In genomic region chr12:104473374-104473983, GRCh38 we compare ENCODE assay signal across 8 cellular contexts. TPM values are rescaled to one million over a fixed set of nuclear protein-coding genes. Genes with fewer than 3 reads are reported as not detected.
A peak's percentile ranks its signal among the peaks of the same experiment; 100 is the strongest.
DNase-seq lines count a peak whose midpoint lies in the region; ATAC-seq, FAIRE-seq and TF ChIP-seq lines count a peak whose summit lies in the region.

No MANE protein-coding gene starts in this region.

- POLR2A ChIA-PET in CD4-positive, alpha-beta memory T cell (lab: Charles Lee; ENCODE audit: partially characterized antibody): interaction anchor here (0.7 to 6.8 kb wide), 12 partner anchors 9 to 336 kb away, joined by 3 to 72 read pairs (median 5); partner anchors contain the start of genes CHST11 and NFYB
- POLR2A ChIA-PET in endothelial cell of umbilical vein (lab: Charles Lee): no interaction called here

- peak overlapping the region; percentile 72 to 91 (median 83) for H3K27ac Mint-ChIP-seq in CD4-positive, alpha-beta memory T cell
- H3K27ac Mint-ChIP-seq in glutamatergic neuron (ENCODE audit: unreplicated experiment): no peak overlapping the region

- TF ChIP-seq CTCF in endothelial cell of umbilical vein (IDR thresholded peaks at IDR 0.05; ENCODE audit: extremely low read depth in 1 of 2, insufficient read depth in 1 of 2, low read depth in 1 of 2, low read length in 2 of 2): no peak
- TF ChIP-seq CTCF in glutamatergic neuron (IDR thresholded peaks at IDR 0.05; ENCODE audit: partially characterized antibody, unreplicated experiment): no peak

- dilution Hi-C loops in endothelial cell of umbilical vein (cut with MboI; ENCODE audit: extremely low pct_ligation_motif_present, low sequenced_read_pairs): no loop called here

- ATAC-seq in HG03439 (IDR thresholded peaks at IDR 0.05; ENCODE audit: unreplicated experiment) (peak; percentile 54), GM18517 (IDR thresholded peaks at IDR 0.05; ENCODE audit: unreplicated experiment) (no peak)

- peaks cover 75 to 91% (median 83%) of the 10 kb centered on the region in 4 donors for H3K4me1 Mint-ChIP-seq in CD4-positive, alpha-beta memory T cell
- H3K4me1 Mint-ChIP-seq in glutamatergic neuron (ENCODE audit: low read depth, unreplicated experiment): peaks cover 5% of the 10 kb centered on the region

- peaks cover 10% of the 10 kb centered on the region in 2 donors for H3K36me3 Mint-ChIP-seq in CD4-positive, alpha-beta memory T cell
- peaks cover 5% of the 10 kb centered on the region for H3K36me3 Mint-ChIP-seq in glutamatergic neuron (ENCODE audit: unreplicated experiment)

- no peak overlapping the region for H3K4me2 ChIP-seq in endothelial cell of umbilical vein (ENCODE audit: insufficient read depth, low read length)

- peaks cover 0 to 4% (median 0%) of the 10 kb centered on the region in 8 donors for H3K9me3 Mint-ChIP-seq in CD4-positive, alpha-beta memory T cell
- H3K9me3 Mint-ChIP-seq in glutamatergic neuron (ENCODE audit: unreplicated experiment): no peaks in the 10 kb centered on the region

- no peak for DNase-seq in CD4-positive, alpha-beta memory T cell
- no peak for DNase-seq in GM19239 (ENCODE audit: insufficient read length, low spot score)
- peak; percentile 48 for DNase-seq in endothelial cell of umbilical vein (ENCODE audit: low read depth, low spot score)
- no peak for DNase-seq in glutamatergic neuron
- no peak for DNase-seq in GM03348 (ENCODE audit: low spot score)
- no peak for DNase-seq in activated CD4-positive, alpha-beta T cell treated with anti-CD3 and anti-CD28 coated beads, Interleukin-2, amount 50 U/mL, for 1 hour

- intact Hi-C loops in CD4-positive, alpha-beta memory T cell (cut with micrococcal nuclease): no loop called here
- intact Hi-C loops in endothelial cell of umbilical vein (cut with micrococcal nuclease): no loop called here

- peaks cover 2% of the 10 kb centered on the region for H4K20me1 ChIP-seq in endothelial cell of umbilical vein (replicated peaks; ENCODE audit: control insufficient read depth, extremely low read depth, insufficient read depth, low read length)

- FAIRE-seq in GM19239 (lab: Jason Lieb, UNC) (peak; percentile 88), endothelial cell of umbilical vein (lab: Jason Lieb, UNC) (no peak)

- H3K79me2 ChIP-seq in endothelial cell of umbilical vein (ENCODE audit: control insufficient read depth, insufficient read depth, low read length): peaks cover 48% of the 10 kb centered on the region

- no peak overlapping the region for H3K9ac ChIP-seq in endothelial cell of umbilical vein (replicated peaks; ENCODE audit: extremely low read depth, insufficient read depth, low read length)

- no peak overlapping the region for H3K4me3 ChIP-seq in CD4-positive, alpha-beta memory T cell (ENCODE audit: low read length in 2 of 2)
- H3K4me3 ChIP-seq in endothelial cell of umbilical vein (replicated peaks in 1 of 3; ENCODE audit: insufficient read depth in 1 of 3, low read depth in 1 of 3, low read length in 3 of 3): no peak overlapping the region

- CTCF ChIA-PET in CD4-positive, alpha-beta memory T cell (lab: Charles Lee; ENCODE audit: partially characterized antibody): interaction anchor here (0.8 to 2.8 kb wide), 5 partner anchors 9 to 92 kb away, joined by 3 to 23 read pairs (median 5); no protein-coding TSS in a partner anchor
- CTCF ChIA-PET in endothelial cell of umbilical vein (lab: Charles Lee): interaction anchor here (1.0 to 1.8 kb wide), 3 partner anchors 12 to 92 kb away, joined by 3 to 8 read pairs (median 8); no protein-coding TSS in a partner anchor

- H3K27ac ChIP-seq in CD4-positive, alpha-beta memory T cell (ENCODE audit: low read depth, low read length): no peak overlapping the region
- H3K27ac ChIP-seq in endothelial cell of umbilical vein (ENCODE audit: insufficient read depth, low read depth, low read length): no peak overlapping the region

- H3K4me1 ChIP-seq in CD4-positive, alpha-beta memory T cell (ENCODE audit: insufficient read depth, low read length): peaks cover 88% of the 10 kb centered on the region
- H3K4me1 ChIP-seq in endothelial cell of umbilical vein (ENCODE audit: control insufficient read depth, extremely low read depth, insufficient read depth, low read length): peaks cover 12% of the 10 kb centered on the region

- no peaks in the 10 kb centered on the region for H3K27me3 ChIP-seq in CD4-positive, alpha-beta memory T cell (ENCODE audit: insufficient read depth, low read length)
- no peaks in the 10 kb centered on the region for H3K27me3 ChIP-seq in endothelial cell of umbilical vein (ENCODE audit: control insufficient read depth in 2 of 2, insufficient read depth in 2 of 2, low read length in 2 of 2)

- H2AFZ ChIP-seq in endothelial cell of umbilical vein (ENCODE audit: low read depth, low read length): no peak overlapping the region

- no peaks in the 10 kb centered on the region for H3K9me3 ChIP-seq in CD4-positive, alpha-beta memory T cell (ENCODE audit: control insufficient read depth in 1 of 2, low read length in 2 of 2)
- no peaks in the 10 kb centered on the region for H3K9me3 ChIP-seq in endothelial cell of umbilical vein (replicated peaks; ENCODE audit: control insufficient read depth, insufficient read depth, low read length)

- BruUV-seq in endothelial cell of umbilical vein (replicated peaks; lab: Mats Ljungman, UMichigan): no TSS peak

- no peaks in the 10 kb centered on the region for H3K9me1 ChIP-seq in endothelial cell of umbilical vein (replicated peaks; ENCODE audit: control insufficient read depth, extremely low read depth, insufficient read depth, low read length)

- TF ChIP-seq POLR2A in endothelial cell of umbilical vein (IDR thresholded peaks at IDR 0.05; ENCODE audit: low read depth, low read length): no peak

- no peaks in the 10 kb centered on the region for H3K36me3 ChIP-seq in CD4-positive, alpha-beta memory T cell (ENCODE audit: insufficient read depth, low read length)
- H3K36me3 ChIP-seq in endothelial cell of umbilical vein (ENCODE audit: control insufficient read depth in 2 of 2, extremely low read depth in 1 of 2, insufficient read depth in 2 of 2, low read length in 2 of 2): no peaks in the 10 kb centered on the region

- peak overlapping the region; percentile 7 to 88 (median 74) for H3K4me3 Mint-ChIP-seq in CD4-positive, alpha-beta memory T cell
- no peak overlapping the region for H3K4me3 Mint-ChIP-seq in glutamatergic neuron (ENCODE audit: unreplicated experiment)

- H3K27me3 Mint-ChIP-seq in CD4-positive, alpha-beta memory T cell: no peaks in the 10 kb centered on the region
- no peaks in the 10 kb centered on the region for H3K27me3 Mint-ChIP-seq in glutamatergic neuron (ENCODE audit: unreplicated experiment)

TF ChIP-seq in endothelial cell of umbilical vein, 7 proteins besides CTCF, POLR2A, EP300 and RAD21:
- TF ChIP-seq MAX (IDR thresholded peaks at IDR 0.05; ENCODE audit: insufficient read depth, insufficient read length) (no peak), POLR2AphosphoS5 (IDR thresholded peaks at IDR 0.05; ENCODE audit: insufficient read depth, low read depth, low read length) (no peak), EZH2 (IDR thresholded peaks at IDR 0.05; ENCODE audit: borderline replicate concordance, low read depth, low read length, severe bottlenecking) (no peak), MYC (IDR thresholded peaks at IDR 0.05; ENCODE audit: low read depth, low read length) (no peak), GATA2 (IDR thresholded peaks at IDR 0.05; ENCODE audit: insufficient read depth, insufficient read length, low read depth, low read length) (no peak), JUN (IDR thresholded peaks at IDR 0.05; ENCODE audit: borderline replicate concordance, insufficient read depth, insufficient read length, low read depth) (no peak), FOS (IDR thresholded peaks at IDR 0.05; ENCODE audit: borderline replicate concordance, insufficient read depth, low read length) (no peak)

RNA-seq across cellular contexts. Expression of gene CHST11, which starts 16.7 kb away (rescaled TPM):
- 10 to 100 TPM; 55.1 to 55.8 TPM for total RNA-seq in CD4-positive, alpha-beta memory T cell
- polyA plus RNA-seq in CD4-positive, alpha-beta memory T cell: 10 to 100 TPM; 63.8 to 64.6 TPM
- 20.9 and 24.2 TPM in 2 replicates for total RNA-seq in endothelial cell of umbilical vein
- polyA plus RNA-seq in endothelial cell of umbilical vein: 19.7 and 21.9 TPM in 2 replicates
- polyA plus RNA-seq in endothelial cell of umbilical vein (2011; cell fraction: cytosol; rRNA removed): 17.6 and 19.9 TPM in 2 replicates
- polyA plus RNA-seq in endothelial cell of umbilical vein (2011; cell fraction: nucleus; rRNA removed): 14.8 and 15.5 TPM in 2 replicates
- polyA plus RNA-seq in endothelial cell of umbilical vein (2012): 18.2 and 18.4 TPM in 2 replicates
- 13.4 and 17.2 TPM in 2 replicates for polyA minus RNA-seq in endothelial cell of umbilical vein
- 0.41 TPM for polyA minus RNA-seq in endothelial cell of umbilical vein (2011; cell fraction: cytosol; rRNA and poly(A)+ RNA removed)
- 20.7 and 22.8 TPM in 2 replicates for polyA minus RNA-seq in endothelial cell of umbilical vein (2011; cell fraction: nucleus; rRNA and poly(A)+ RNA removed)
- total RNA-seq in glutamatergic neuron (ENCODE audit: unreplicated experiment): 11.5 TPM
